9 cellular contexts compared by ENCODE assay signal in genomic region chr5:155728857-155729683, GRCh38.
DNase-seq lines count a peak whose midpoint lies in the region; ATAC-seq and TF ChIP-seq lines count a peak whose summit lies in the region.
"Had no signal": no experiment of that assay in that cellular context is flagged by ENCODE, and none has a peak within 500 bp of the region (broad histone marks: within the 10 kb centered on the region; RNA-seq: fewer than 3 reads in every experiment).

No MANE protein-coding gene starts in this region.

- BruUV-seq in Caco-2 (replicated peaks; lab: Mats Ljungman, UMichigan), result no TSS peak

- TF ChIP-seq CTCF in BE2C (IDR thresholded peaks at IDR 0.05; ENCODE audit: low read depth, low read length) (no peak), Caco-2 (IDR thresholded peaks at IDR 0.05; ENCODE audit: insufficient read depth in 1 of 2, low read depth in 1 of 2, low read length in 1 of 2, severe bottlenecking in 1 of 2, unreplicated experiment in 1 of 2) (no peak)

- intact Hi-C loops in Caco-2 (cut with micrococcal nuclease; ENCODE audit: unreplicated experiment), result no loop called here
- intact Hi-C loops in CD4-positive, alpha-beta memory T cell (cut with micrococcal nuclease), result no loop called here

- H3K36me3 Mint-ChIP-seq in stimulated activated effector memory CD8-positive, alpha-beta T cell treated with anti-CD3 and anti-CD28 coated beads, Interleukin-12 subunit alpha, Interleukin-12 subunit beta, amount 100 ng/mL, for 72 hours, result no peaks in the 10 kb centered on the region
- H3K36me3 Mint-ChIP-seq in Caco-2 (ENCODE audit: insufficient read depth, unreplicated experiment), result no peaks in the 10 kb centered on the region
- no peaks in the 10 kb centered on the region for H3K36me3 Mint-ChIP-seq in CD4-positive, alpha-beta memory T cell

- peaks cover 5% of the 10 kb centered on the region for H3K9me3 Mint-ChIP-seq in stimulated activated effector memory CD8-positive, alpha-beta T cell treated with anti-CD3 and anti-CD28 coated beads, Interleukin-12 subunit alpha, Interleukin-12 subunit beta, amount 100 ng/mL, for 72 hours
- H3K9me3 Mint-ChIP-seq in Caco-2 (ENCODE audit: unreplicated experiment), result no peaks in the 10 kb centered on the region
- peaks cover 0 to 16% (median 6%) of the 10 kb centered on the region in 8 donors for H3K9me3 Mint-ChIP-seq in CD4-positive, alpha-beta memory T cell

- H3K27ac ChIP-seq in HUES48 (ENCODE audit: low read depth, low read length), result no peak overlapping the region
- H3K27ac ChIP-seq in angular gyrus (ENCODE audit: low read depth, low read length), result peak overlapping the region; percentile 4
- no peak overlapping the region for H3K27ac ChIP-seq in CD4-positive, alpha-beta memory T cell (ENCODE audit: low read depth, low read length)

- DNase-seq in iPS-NIHi7 (ENCODE audit: extremely low spot score) (peak; percentile 53), BE2C (no peak), Caco-2 (no peak)
- DNase-seq in stimulated activated effector memory CD8-positive, alpha-beta T cell treated with anti-CD3 and anti-CD28 coated beads, Interleukin-12 subunit alpha, Interleukin-12 subunit beta, amount 100 ng/mL, for 72 hours (ENCODE audit: low spot score in 2 of 2), result peak in 1 of 2 donors; percentile 47
- no peak for DNase-seq in CD4-positive, alpha-beta memory T cell

- H3K4me1 ChIP-seq in HUES48 (ENCODE audit: control insufficient read depth, insufficient read depth, low read length), result 0 out of 2 replicates have a peak, but pooled peaks cover 4% of the 10 kb centered on the region
- no peaks in the 10 kb centered on the region for H3K4me1 ChIP-seq in BE2C
- no peaks in the 10 kb centered on the region for H3K4me1 ChIP-seq in Caco-2
- H3K4me1 ChIP-seq in CD4-positive, alpha-beta memory T cell (ENCODE audit: insufficient read depth, low read length), result no peaks in the 10 kb centered on the region

- peaks cover 7% of the 10 kb centered on the region for H3K27me3 Mint-ChIP-seq in Caco-2 (ENCODE audit: insufficient read depth, unreplicated experiment)
- peaks cover 30 to 31% of the 10 kb centered on the region in 2 donors for H3K27me3 Mint-ChIP-seq in CD4-positive, alpha-beta memory T cell

- peak overlapping the region; percentile 60 for H3K4me3 Mint-ChIP-seq in stimulated activated effector memory CD8-positive, alpha-beta T cell treated with anti-CD3 and anti-CD28 coated beads, Interleukin-12 subunit alpha, Interleukin-12 subunit beta, amount 100 ng/mL, for 72 hours
- no peak overlapping the region for H3K4me3 Mint-ChIP-seq in Caco-2 (ENCODE audit: unreplicated experiment)
- H3K4me3 Mint-ChIP-seq in CD4-positive, alpha-beta memory T cell, result peak overlapping the region in 3 of 8 donors; percentile 22 to 59 (median 59)

- H3K9me3 ChIP-seq in HUES48 (ENCODE audit: control insufficient read depth, insufficient read depth, low read length) (no peaks in the 10 kb centered on the region), BE2C (no peaks in the 10 kb centered on the region), Caco-2 (no peaks in the 10 kb centered on the region)
- no peaks in the 10 kb centered on the region for H3K9me3 ChIP-seq in CD4-positive, alpha-beta memory T cell (ENCODE audit: control insufficient read depth in 1 of 2, low read length in 2 of 2)

- peaks cover 96% of the 10 kb centered on the region for H3K27me3 ChIP-seq in HUES48 (ENCODE audit: control insufficient read depth, insufficient read depth, low read length)
- H3K27me3 ChIP-seq in BE2C, result peaks cover 34% of the 10 kb centered on the region
- H3K27me3 ChIP-seq in Caco-2 (replicated peaks; ENCODE audit: control insufficient read depth, insufficient read depth, low read length), result no peaks in the 10 kb centered on the region
- H3K27me3 ChIP-seq in CD4-positive, alpha-beta memory T cell (ENCODE audit: insufficient read depth, low read length), result peaks cover 4% of the 10 kb centered on the region

- peak; percentile 60 for ATAC-seq in stimulated activated effector memory CD8-positive, alpha-beta T cell treated with anti-CD3 and anti-CD28 coated beads, Interleukin-12 subunit alpha, Interleukin-12 subunit beta, amount 100 ng/mL, for 72 hours
- ATAC-seq in GM21825 (IDR thresholded peaks at IDR 0.05; ENCODE audit: unreplicated experiment), result no peak
- ATAC-seq: Panc1 had no signal

- H3K36me3 ChIP-seq in HUES48 (ENCODE audit: control insufficient read depth, insufficient read depth, low read length), result no peaks in the 10 kb centered on the region
- H3K36me3 ChIP-seq in BE2C, result no peaks in the 10 kb centered on the region
- no peaks in the 10 kb centered on the region for H3K36me3 ChIP-seq in Caco-2 (ENCODE audit: control insufficient read depth, insufficient read depth, low read length)
- H3K36me3 ChIP-seq in CD4-positive, alpha-beta memory T cell (ENCODE audit: insufficient read depth, low read length), result no peaks in the 10 kb centered on the region

- POLR2A ChIA-PET in Caco-2 (lab: Charles Lee), result no interaction called here
- POLR2A ChIA-PET in CD4-positive, alpha-beta memory T cell (lab: Charles Lee; ENCODE audit: partially characterized antibody), result no interaction called here

- CTCF ChIA-PET in Caco-2 (lab: Charles Lee), result no interaction called here
- CTCF ChIA-PET in CD4-positive, alpha-beta memory T cell (lab: Charles Lee; ENCODE audit: partially characterized antibody), result no interaction called here

- peaks cover 6% of the 10 kb centered on the region for H3K4me1 Mint-ChIP-seq in stimulated activated effector memory CD8-positive, alpha-beta T cell treated with anti-CD3 and anti-CD28 coated beads, Interleukin-12 subunit alpha, Interleukin-12 subunit beta, amount 100 ng/mL, for 72 hours
- no peaks in the 10 kb centered on the region for H3K4me1 Mint-ChIP-seq in Caco-2 (ENCODE audit: low read depth, unreplicated experiment)
- H3K4me1 Mint-ChIP-seq in CD4-positive, alpha-beta memory T cell, result no peaks in the 10 kb centered on the region

- H3K27ac Mint-ChIP-seq in stimulated activated effector memory CD8-positive, alpha-beta T cell treated with anti-CD3 and anti-CD28 coated beads, Interleukin-12 subunit alpha, Interleukin-12 subunit beta, amount 100 ng/mL, for 72 hours, result no peak overlapping the region
- H3K27ac Mint-ChIP-seq in Caco-2 (ENCODE audit: unreplicated experiment), result no peak overlapping the region
- H3K27ac Mint-ChIP-seq in CD4-positive, alpha-beta memory T cell, result no peak overlapping the region

- no peak overlapping the region for H3K9ac ChIP-seq in HUES48 (ENCODE audit: low read depth, low read length)

- H3K4me3 ChIP-seq in HUES48 (ENCODE audit: low read depth, low read length), result peak overlapping the region; percentile 77
- H3K4me3 ChIP-seq in BE2C (ENCODE audit: low read depth, low read length), result no peak overlapping the region
- H3K4me3 ChIP-seq in Caco-2 (ENCODE audit: low read depth, low read length), result no peak overlapping the region
- no peak overlapping the region for H3K4me3 ChIP-seq in CD4-positive, alpha-beta memory T cell (ENCODE audit: low read length in 2 of 2)
